Comparison of ENCODE assay signal across 16 cellular contexts in genomic region chr13:59641261-59641660, GRCh38.
DNase-seq lines count a peak whose midpoint lies in the region; TF ChIP-seq lines count a peak whose summit lies in the region.
"Had no signal": no experiment of that assay in that cellular context is flagged by ENCODE, and none has a peak within 500 bp of the region (broad histone marks: within the 10 kb centered on the region; RNA-seq: fewer than 3 reads in every experiment).

No MANE protein-coding gene starts in this region.

- H3K4me1 ChIP-seq in cardiac muscle cell (ENCODE audit: low read depth) (peaks cover 14% of the 10 kb centered on the region), right atrium auricular region (peaks cover 0 to 9% of the 10 kb centered on the region in 2 donors)

- in situ Hi-C loops in brain microvascular endothelial cell (cut with HindIII; ENCODE audit: low pct_ligation_motif_present, low sequenced_read_pairs) = no loop called here

- H3K9me3 ChIP-seq in cardiac muscle cell (ENCODE audit: low read depth) (no peaks in the 10 kb centered on the region), right atrium auricular region (no peaks in the 10 kb centered on the region)
- H3K9me3 ChIP-seq: SJCRH30 had no signal

- no peak overlapping the region for H3K4me3 ChIP-seq in cardiac muscle cell
- no peak overlapping the region for H3K4me3 ChIP-seq in right atrium auricular region
- no peak overlapping the region for H3K4me3 ChIP-seq in brain microvascular endothelial cell (ENCODE audit: low read depth, low read length)
- no peak overlapping the region for H3K4me3 ChIP-seq in retinal pigment epithelial cell (ENCODE audit: low read length)
- H3K4me3 ChIP-seq: BLaER1, SJCRH30 had no signal

- H3K27ac ChIP-seq in cardiac muscle cell = peak overlapping the region; percentile 25
- no peak overlapping the region for H3K27ac ChIP-seq in right atrium auricular region
- no peak overlapping the region for H3K27ac ChIP-seq in brain microvascular endothelial cell
- H3K27ac ChIP-seq: BLaER1, HL-60, SJCRH30 had no signal

- H3K36me3 ChIP-seq in cardiac muscle cell (no peaks in the 10 kb centered on the region), right atrium auricular region (no peaks in the 10 kb centered on the region), brain microvascular endothelial cell (replicated peaks) (no peaks in the 10 kb centered on the region)
- H3K36me3 ChIP-seq: BLaER1, SJCRH30 had no signal

- H3K27me3 ChIP-seq in cardiac muscle cell (no peaks in the 10 kb centered on the region), right atrium auricular region (no peaks in the 10 kb centered on the region), brain microvascular endothelial cell (replicated peaks) (no peaks in the 10 kb centered on the region)
- H3K27me3 ChIP-seq: BLaER1, SJCRH30 had no signal

- DNase-seq in cardiac muscle cell (ENCODE audit: low read depth in 1 of 2, low spot score in 1 of 2) (no peak), right atrium auricular region (ENCODE audit: low spot score) (no peak), brain microvascular endothelial cell (no peak), iPS-NIHi11 (ENCODE audit: low spot score) (peak; percentile 39), retinal pigment epithelial cell (ENCODE audit: low read depth) (no peak), DMS79 treated with DMSO at 0.1 percent for 48 hours (lab: John Stamatoyannopoulos, UW) (no peak), occipital lobe (lab: John Stamatoyannopoulos, UW) (no peak), NCI-H446 (lab: John Stamatoyannopoulos, UW) (no peak)
- DNase-seq: 8988T; CD8-positive, alpha-beta T cell; NCI-H1417; NCI-H1930; NCI-H748 treated with DMSO at 0.1 percent for 48 hours; SJCRH30 had no signal

- TF ChIP-seq CTCF in cardiac muscle cell (IDR thresholded peaks at IDR 0.05; ENCODE audit: low read depth, low read length) (no peak), right atrium auricular region (IDR thresholded peaks at IDR 0.05) (no peak), brain microvascular endothelial cell (IDR thresholded peaks at IDR 0.05; ENCODE audit: low read depth, low read length, missing control alignments) (peak; percentile 13), retinal pigment epithelial cell (conservative IDR thresholded peaks at IDR 0.05; ENCODE audit: low read depth, low read length) (peak; percentile 22)

Comparison
In these comparisons a context has a peak if more than half of its experiments do, and no peak if none do; other contexts are left out.
1. CTCF ChIP-seq: peak in brain microvascular endothelial cell (single experiment) and retinal pigment epithelial cell (single experiment); none in cardiac muscle cell (single experiment) and right atrium auricular region (0 of 2).